In the genomic region with DNA sequence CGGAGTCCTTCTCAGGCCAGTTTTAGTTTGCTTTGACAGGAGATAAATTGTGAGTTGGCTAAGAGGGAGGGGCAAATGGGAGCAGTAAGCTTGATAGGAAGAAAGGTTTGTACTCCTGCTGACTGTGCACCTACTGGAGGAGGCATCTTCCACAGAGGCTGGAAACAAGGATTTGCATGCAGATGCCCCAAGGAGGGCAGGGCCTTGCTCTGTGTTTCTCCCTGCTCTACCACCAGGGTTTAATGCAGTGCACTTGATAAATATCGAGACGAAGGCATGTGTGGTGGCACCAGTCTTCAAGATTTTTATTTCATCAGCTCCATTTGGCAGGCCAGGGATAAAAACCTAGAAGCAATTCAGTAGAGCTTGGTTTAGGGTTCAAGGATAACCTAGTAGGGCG, we compare ENCODE assay signal across 9 cellular contexts.
"Had no signal": no experiment of that assay in that cellular context is flagged by ENCODE, and none has a peak within 500 bp of the region (broad histone marks: within the 10 kb centered on the region; RNA-seq: fewer than 3 reads in every experiment).

No MANE protein-coding gene starts in this region.

- ATAC-seq: HCT116, HepG2 had no signal

- H2AFZ ChIP-seq: GM23248 had no signal

- H3K4me3 Mint-ChIP-seq: HFFc6 had no signal

- H3K4me1 ChIP-seq: HAP-1 had no signal

- H3K9me3 ChIP-seq: HAP-1 had no signal

- H3K36me3 ChIP-seq: HAP-1 had no signal

- H3K4me1 Mint-ChIP-seq: IgD-negative memory B cell had no signal

- H3K27ac Mint-ChIP-seq: HFFc6 had no signal

- H3K27ac ChIP-seq: GM23248, HL-60 had no signal

- DNase-seq: GM23248, GOT3, H7, HFFc6 had no signal

- H3K4me3 ChIP-seq: GM23248, HAP-1 had no signal

- H3K36me3 Mint-ChIP-seq: IgD-negative memory B cell had no signal

- H3K9ac ChIP-seq: GM23248 had no signal
